Comparison of ENCODE assay signal across 1 cellular context in the genomic region with DNA sequence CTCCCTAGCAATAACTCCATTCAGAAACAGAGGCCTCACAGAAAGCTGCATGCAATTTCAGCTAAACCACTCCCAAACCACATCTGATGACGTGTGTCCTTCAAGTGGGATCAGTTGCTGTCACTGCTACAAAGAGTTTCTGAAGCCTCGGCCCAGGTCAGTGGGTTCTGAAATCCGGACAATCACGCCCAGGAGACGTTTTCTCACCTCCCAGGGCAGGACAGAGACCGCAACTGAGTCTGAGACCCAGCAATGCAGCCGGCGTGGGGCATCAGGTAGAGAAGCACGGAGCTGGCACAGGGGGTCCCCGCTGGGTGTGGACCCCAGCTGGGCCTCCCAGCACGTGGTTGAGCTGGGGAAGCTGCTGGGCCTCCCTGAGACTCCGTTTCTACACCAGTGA.
TF ChIP-seq lines count a peak whose summit lies in the region.

No MANE protein-coding gene starts in this region.

TF ChIP-seq in HepG2, 621 proteins besides CTCF, POLR2A, EP300 and RAD21:
- no peak for TF ChIP-seq ZNF318 (CRISPR knock-in tag; IDR thresholded peaks at IDR 0.05)
- TF ChIP-seq CREB1 (IDR thresholded peaks at IDR 0.05) = peak; percentile 42
- TF ChIP-seq CREB1 (CRISPR knock-in tag; IDR thresholded peaks at IDR 0.05) = no peak
